In the genomic region with DNA sequence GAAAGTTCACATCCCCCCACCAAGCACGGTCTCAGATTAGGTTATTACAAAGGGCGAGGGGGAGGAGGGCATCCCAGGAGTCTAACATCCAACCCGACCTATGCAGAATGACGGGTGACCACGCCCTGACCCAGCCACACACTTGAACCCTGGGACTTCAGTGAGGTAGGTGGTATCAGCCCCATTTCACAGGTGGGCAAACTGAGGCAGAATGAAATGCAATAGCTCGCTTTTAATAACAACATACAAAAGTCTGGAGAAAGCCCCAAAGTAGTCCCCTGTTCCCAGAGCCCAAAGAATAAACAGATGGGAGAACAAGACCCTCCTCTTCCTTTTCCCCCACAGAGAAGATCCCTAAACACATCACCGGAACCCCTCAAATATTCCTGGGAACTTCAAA, we compare ENCODE assay signal across 1 cellular context.
TF ChIP-seq lines count a peak whose summit lies in the region.

No MANE protein-coding gene starts in this region.

TF ChIP-seq in H1, 55 proteins besides CTCF, POLR2A, EP300 and RAD21:
- TF ChIP-seq CHD2 (IDR thresholded peaks at IDR 0.05; ENCODE audit: low read length) (no peak), KDM1A (IDR thresholded peaks at IDR 0.05; ENCODE audit: borderline replicate concordance, low read length) (0 out of 2 replicates have a peak, but pooled peaks have one; percentile 27), POLR2AphosphoS5 (IDR thresholded peaks at IDR 0.05; ENCODE audit: low read depth, low read length) (no peak), CHD1 (IDR thresholded peaks at IDR 0.05; ENCODE audit: low read depth, low read length) (no peak), TBP (IDR thresholded peaks at IDR 0.05; ENCODE audit: low read depth, low read length) (no peak), GABPA (IDR thresholded peaks at IDR 0.05; ENCODE audit: borderline replicate concordance, insufficient read depth, low read length) (no peak), TEAD4 (IDR thresholded peaks at IDR 0.05; ENCODE audit: low read depth, low read length) (no peak), SP2 (IDR thresholded peaks at IDR 0.05; ENCODE audit: low read length) (no peak)
